28 cellular contexts compared by ENCODE assay signal in genomic region chr7:115658223-115658622, GRCh38.
"Had no signal": no experiment of that assay in that cellular context is flagged by ENCODE, and none has a peak within 500 bp of the region (broad histone marks: within the 10 kb centered on the region; RNA-seq: fewer than 3 reads in every experiment).

No MANE protein-coding gene starts in this region.

- H3K79me2 ChIP-seq: hepatocyte had no signal

- H3K27ac Mint-ChIP-seq: effector memory CD8-positive, alpha-beta T cell; endodermal cell; immature natural killer cell; mesothelial cell of epicardium; naive B cell; naive thymus-derived CD8-positive, alpha-beta T cell had no signal

- H3K4me1 ChIP-seq: esophagus squamous epithelium, gastrocnemius medialis, heart left ventricle, left ventricle myocardium inferior, lower lobe of right lung had no signal

- H3K27ac ChIP-seq: coronary artery, epithelial cell of prostate, esophagus squamous epithelium, gastrocnemius medialis, heart left ventricle, hepatocyte, left ventricle myocardium inferior, lower lobe of right lung had no signal

- H3K4me3 Mint-ChIP-seq: effector memory CD8-positive, alpha-beta T cell; endodermal cell; immature natural killer cell; mesothelial cell of epicardium; naive B cell; naive thymus-derived CD8-positive, alpha-beta T cell had no signal

- H2AFZ ChIP-seq: hepatocyte had no signal

- ATAC-seq: effector memory CD8-positive, alpha-beta T cell; esophagus mucosa; gastrocnemius medialis; heart left ventricle; lower lobe of right lung; mucosa of descending colon; naive thymus-derived CD8-positive, alpha-beta T cell had no signal

- H3K36me3 Mint-ChIP-seq: immature natural killer cell; naive B cell; naive thymus-derived CD8-positive, alpha-beta T cell had no signal

- H3K36me3 ChIP-seq: esophagus squamous epithelium, gastrocnemius medialis, heart left ventricle, left ventricle myocardium inferior, lower lobe of right lung had no signal

- H3K27me3 Mint-ChIP-seq: naive B cell; naive thymus-derived CD8-positive, alpha-beta T cell had no signal

- H3K9me3 Mint-ChIP-seq: effector memory CD8-positive, alpha-beta T cell; endodermal cell; naive B cell had no signal

- H3K27me3 ChIP-seq: esophagus squamous epithelium, gastrocnemius medialis, heart left ventricle, hepatocyte had no signal

- H3K4me2 ChIP-seq: hepatocyte had no signal

- H3K9me3 ChIP-seq: esophagus squamous epithelium, gastrocnemius medialis, heart left ventricle, left ventricle myocardium inferior, lower lobe of right lung, mucosa of descending colon had no signal

- FAIRE-seq: colon, endometrium, kidney had no signal

- H3K4me1 Mint-ChIP-seq: endodermal cell; immature natural killer cell; naive B cell; naive thymus-derived CD8-positive, alpha-beta T cell had no signal

- DNase-seq: effector CD8-positive, alpha-beta T cell; effector memory CD8-positive, alpha-beta T cell; endodermal cell; erythroblast; esophagus squamous epithelium; foreskin fibroblast; foreskin melanocyte; gastrocnemius medialis; glutamatergic neuron; heart left ventricle; hypothalamus; immature natural killer cell; islet precursor cell; kidney; kidney glomerular epithelial cell; left ventricle myocardium inferior; lower lobe of right lung; mesenchymal stem cell; mucosa of descending colon; naive B cell; naive thymus-derived CD8-positive, alpha-beta T cell had no signal

- H3K4me3 ChIP-seq: coronary artery, esophagus squamous epithelium, gastrocnemius medialis, heart left ventricle, hepatocyte, left ventricle myocardium inferior, lower lobe of right lung, mucosa of descending colon had no signal
